ENCODE assay signal across 12 cellular contexts in genomic region chr6:139296927-139297326, GRCh38. TPM values are rescaled to one million over a fixed set of nuclear protein-coding genes. Genes with fewer than 3 reads are reported as not detected.
DNase-seq lines count a peak whose midpoint lies in the region.
"Had no signal": no experiment of that assay in that cellular context is flagged by ENCODE, and none has a peak within 500 bp of the region (broad histone marks: within the 10 kb centered on the region; RNA-seq: fewer than 3 reads in every experiment).

No MANE protein-coding gene starts in this region.

- H3K4me3 ChIP-seq in skeletal muscle cell (ENCODE audit: low read depth, low read length) = no peak overlapping the region
- H3K4me3 ChIP-seq: heart left ventricle had no signal

- peak; percentile 10 for DNase-seq in H4 (ENCODE audit: low spot score)
- peak; percentile 57 for DNase-seq in OCI-M1 (lab: John Stamatoyannopoulos, UW)
- peak; percentile 52 for DNase-seq in dermis blood vessel endothelial cell
- DNase-seq in skeletal muscle cell (ENCODE audit: low read depth) = peak; percentile 66
- no peak for DNase-seq in NCI-H526 (lab: John Stamatoyannopoulos, UW)
- no peak for DNase-seq in NCI-H748 treated with DMSO at 0.1 percent for 48 hours (lab: John Stamatoyannopoulos, UW)
- DNase-seq in NCI-H82 (lab: John Stamatoyannopoulos, UW) = no peak
- DNase-seq: DMS79 treated with DMSO at 0.1 percent for 48 hours, heart left ventricle, midbrain, MM.1S, small intestine had no signal

RNA-seq across cellular contexts. Expression of gene TXLNB, which starts 5.1 kb away (rescaled TPM):
- total RNA-seq in H4 (2014; rRNA removed; shearing (Covaris generic)) = 0.04 and 0.18 TPM in 2 replicates
- 0.68 and 0.74 TPM in 2 replicates for total RNA-seq in dermis blood vessel endothelial cell

Comparison
In these comparisons a context has a peak if more than half of its experiments do, and no peak if none do; other contexts are left out.
1. DNase-seq: peak in H4 (single experiment), OCI-M1 (single experiment), dermis blood vessel endothelial cell (single experiment) and skeletal muscle cell (single experiment); none in NCI-H526 (0 of 2), NCI-H748 treated with DMSO at 0.1 percent for 48 hours (single experiment) and NCI-H82 (single experiment).